22 cellular contexts compared by ENCODE assay signal in the genomic region with DNA sequence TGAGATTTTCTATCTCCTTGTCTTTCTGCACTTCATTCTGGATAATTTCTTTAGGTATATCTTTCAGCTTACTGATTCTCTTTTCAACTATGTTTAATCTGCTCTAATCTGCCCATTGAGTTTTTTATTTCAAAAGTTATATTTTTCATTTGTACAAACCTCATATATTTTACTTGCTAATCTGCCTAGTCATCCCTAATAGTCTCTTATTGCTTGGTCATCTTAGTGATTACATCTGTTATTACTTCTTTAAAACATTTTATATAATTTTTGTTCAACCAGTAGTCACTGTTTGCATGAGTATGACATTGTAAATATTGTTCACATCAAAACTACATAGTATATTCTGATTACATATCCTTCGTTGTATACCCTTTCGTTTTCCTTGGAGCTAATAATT. TPM values are rescaled to one million over a fixed set of nuclear protein-coding genes. Genes with fewer than 3 reads are reported as not detected.
DNase-seq lines count a peak whose midpoint lies in the region; ATAC-seq, FAIRE-seq and TF ChIP-seq lines count a peak whose summit lies in the region.
"Had no signal": no experiment of that assay in that cellular context is flagged by ENCODE, and none has a peak within 500 bp of the region (broad histone marks: within the 10 kb centered on the region; RNA-seq: fewer than 3 reads in every experiment).

No MANE protein-coding gene starts in this region.

- H3K4me1 Mint-ChIP-seq in astrocyte (ENCODE audit: low read depth, unreplicated experiment), result no peaks in the 10 kb centered on the region
- H3K4me1 Mint-ChIP-seq: GM23338, H9 had no signal

- TF ChIP-seq POLR2A in A549 (IDR thresholded peaks at IDR 0.05; ENCODE audit: low read length) (no peak), GM12891 (IDR thresholded peaks at IDR 0.05; ENCODE audit: low read depth, low read length) (no peak), HepG2 (IDR thresholded peaks at IDR 0.05; ENCODE audit: insufficient read depth in 1 of 2, low read depth in 2 of 2, low read length in 2 of 2) (no peak)

- H3K36me3 ChIP-seq in astrocyte (ENCODE audit: insufficient read depth, low read length) (no peaks in the 10 kb centered on the region), kidney (ENCODE audit: control insufficient read depth in 1 of 2, insufficient read depth in 2 of 2, low read length in 2 of 2) (no peaks in the 10 kb centered on the region), HepG2 (replicated peaks in 1 of 2; ENCODE audit: control insufficient read depth in 1 of 2, insufficient read depth in 2 of 2, low read length in 2 of 2) (no peaks in the 10 kb centered on the region)

- ATAC-seq in A549 (no peak), HG03196 (IDR thresholded peaks at IDR 0.05; ENCODE audit: unreplicated experiment) (no peak), HepG2 (no peak)
- ATAC-seq: GM12878, GM23338, HCT116 had no signal

- BruUV-seq in HepG2 (replicated peaks; lab: Mats Ljungman, UMichigan), result no TSS peak

- H3K36me3 Mint-ChIP-seq in astrocyte (ENCODE audit: low read depth, unreplicated experiment), result no peaks in the 10 kb centered on the region

- H3K27ac ChIP-seq in A549 (no peak overlapping the region), astrocyte (ENCODE audit: low read depth, low read length) (no peak overlapping the region), kidney (ENCODE audit: low read depth in 2 of 2, low read length in 2 of 2) (no peak overlapping the region), HepG2 (ENCODE audit: extremely low read length, insufficient read depth, low read length) (no peak overlapping the region)

- H3K27me3 ChIP-seq in astrocyte (ENCODE audit: insufficient read depth, low read length) (no peaks in the 10 kb centered on the region), HepG2 (ENCODE audit: control insufficient read depth in 1 of 2, insufficient read depth in 2 of 2, low read length in 2 of 2) (no peaks in the 10 kb centered on the region)

- DNase-seq in A549 (ENCODE audit: low read depth in 1 of 2, low spot score in 1 of 2) (no peak), GM12891 (ENCODE audit: insufficient read length, low spot score) (no peak), astrocyte (ENCODE audit: low read depth) (no peak), kidney (no peak), NCI-H2081 treated with DMSO at 0.1 percent for 48 hours (lab: John Stamatoyannopoulos, UW) (no peak), SKM-1 (lab: John Stamatoyannopoulos, UW; ENCODE audit: unreplicated experiment) (no peak), HepG2 (ENCODE audit: low spot score) (no peak)
- DNase-seq: ACHN; AML-193; C1 segment of cervical spinal cord; Calu3; CD4-positive, alpha-beta memory T cell; COR-L47; DMS53; DMS79 treated with DMSO at 0.1 percent for 48 hours; GDM1; H9 had no signal

- H3K9me3 Mint-ChIP-seq in astrocyte (ENCODE audit: unreplicated experiment), result no peaks in the 10 kb centered on the region

- H3K4me3 ChIP-seq in A549 (no peak overlapping the region), astrocyte (ENCODE audit: insufficient read depth, low read depth, low read length) (no peak overlapping the region), kidney (ENCODE audit: low read length in 2 of 2) (no peak overlapping the region), HepG2 (replicated peaks in 1 of 3; ENCODE audit: insufficient read depth in 1 of 3, low read depth in 2 of 3, low read length in 3 of 3) (no peak overlapping the region)
- H3K4me3 ChIP-seq: GM12878, GM23338 had no signal

- H3K9ac ChIP-seq in astrocyte (ENCODE audit: low read length) (no peak overlapping the region), kidney (ENCODE audit: low read length in 2 of 2) (no peak overlapping the region), HepG2 (ENCODE audit: insufficient read depth, low read depth, low read length) (no peak overlapping the region)

- POLR2A ChIA-PET in A549 (lab: Yijun Ruan, JAX), result no interaction called here
- POLR2A ChIA-PET in HepG2 (lab: Yijun Ruan, JAX), result no interaction called here

- peak; percentile 83 for FAIRE-seq in A549 (lab: Jason Lieb, UNC)
- peak; percentile 41 for FAIRE-seq in GM12891 (lab: Jason Lieb, UNC)
- peak; percentile 87 for FAIRE-seq in astrocyte (lab: Jason Lieb, UNC)
- peak; percentile 47 for FAIRE-seq in kidney (lab: Jason Lieb, UNC)
- no peak for FAIRE-seq in HepG2 (lab: Jason Lieb, UNC)
- FAIRE-seq: GM12878, GM18507 had no signal

- H3K9me3 ChIP-seq in A549 (peaks cover 7% of the 10 kb centered on the region; the same call in 2 of the 3 replicates), astrocyte (ENCODE audit: insufficient read depth, low read depth, low read length) (no peaks in the 10 kb centered on the region), kidney (ENCODE audit: control insufficient read depth in 1 of 2, low read length in 2 of 2) (no peaks in the 10 kb centered on the region), HepG2 (ENCODE audit: low read length) (no peaks in the 10 kb centered on the region)

- H3K27ac Mint-ChIP-seq in astrocyte (ENCODE audit: unreplicated experiment), result no peak overlapping the region
- H3K27ac Mint-ChIP-seq: GM23338, H9 had no signal

- no peak overlapping the region for H3K4me3 Mint-ChIP-seq in astrocyte (ENCODE audit: unreplicated experiment)
- H3K4me3 Mint-ChIP-seq: GM23338, H9 had no signal

- TF ChIP-seq EP300 in A549 (IDR thresholded peaks at IDR 0.05) (no peak), HepG2 (IDR thresholded peaks at IDR 0.05; ENCODE audit: low read depth in 2 of 2, low read length in 2 of 2) (no peak), HepG2 (CRISPR knock-in tag; IDR thresholded peaks at IDR 0.05; ENCODE audit: borderline replicate concordance) (no peak)

- no peaks in the 10 kb centered on the region for H3K27me3 Mint-ChIP-seq in astrocyte (ENCODE audit: low read depth, unreplicated experiment)
- H3K27me3 Mint-ChIP-seq: CD4-positive, alpha-beta memory T cell had no signal

- CTCF ChIA-PET in A549 (lab: Yijun Ruan, JAX) (no interaction called here), HepG2 (lab: Yijun Ruan, JAX; ENCODE audit: low intra/inter-chr PET ratio, low total read pairs) (no interaction called here)

- in situ Hi-C loops in HepG2 (cut with HindIII; ENCODE audit: extremely low pct_ligation_motif_present, low pct_unique_long_range_greater_than_20kb), result no loop called here

- 96% methylated on average over 2 of the region's 2 CpGs for WGBS in A549 (ENCODE audit: missing lambda C conversion rate)
- 100% methylated on average over 2 of the region's 2 CpGs for WGBS in HepG2 (ENCODE audit: low lambda C conversion rate)

- H3K4me1 ChIP-seq in A549, result no peaks in the 10 kb centered on the region
- H3K4me1 ChIP-seq in astrocyte (ENCODE audit: insufficient read depth, low read length), result no peaks in the 10 kb centered on the region
- H3K4me1 ChIP-seq in kidney (ENCODE audit: control insufficient read depth in 1 of 2, insufficient read depth in 1 of 2, low read depth in 1 of 2, low read length in 2 of 2), result no peaks in the 10 kb centered on the region
- H3K4me1 ChIP-seq in HepG2 (ENCODE audit: insufficient read depth, low read length), result no peaks in the 10 kb centered on the region

- H2AFZ ChIP-seq in astrocyte (ENCODE audit: low read depth, low read length), result no peak overlapping the region
- H2AFZ ChIP-seq in HepG2 (ENCODE audit: low read length), result no peak overlapping the region
- H2AFZ ChIP-seq: GM23338 had no signal

- no peak for TF ChIP-seq RAD21 in A549 (conservative IDR thresholded peaks at IDR 0.05 in 1 of 2, IDR thresholded peaks at IDR 0.05 in 1 of 2)
- no peak for TF ChIP-seq RAD21 in HepG2 (CRISPR knock-in tag; IDR thresholded peaks at IDR 0.05)

- no peaks in the 10 kb centered on the region for H4K20me1 ChIP-seq in astrocyte (ENCODE audit: insufficient read depth, low read length)
- no peaks in the 10 kb centered on the region for H4K20me1 ChIP-seq in HepG2 (ENCODE audit: insufficient read depth, low read length)

- H3K79me2 ChIP-seq in astrocyte (ENCODE audit: insufficient read depth, low read length), result no peaks in the 10 kb centered on the region
- no peaks in the 10 kb centered on the region for H3K79me2 ChIP-seq in HepG2 (ENCODE audit: insufficient read depth, low read length)

- TF ChIP-seq CTCF in A549 (IDR thresholded peaks at IDR 0.05) (no peak), astrocyte (IDR thresholded peaks at IDR 0.05; ENCODE audit: insufficient read depth, low read depth, low read length) (no peak), kidney (IDR thresholded peaks at IDR 0.05; ENCODE audit: borderline replicate concordance, extremely low read depth, insufficient read depth) (no peak), HepG2 (CRISPR knock-in tag; IDR thresholded peaks at IDR 0.05) (no peak)

- no peak overlapping the region for H3K4me2 ChIP-seq in A549
- H3K4me2 ChIP-seq in astrocyte (ENCODE audit: low read length), result no peak overlapping the region
- no peak overlapping the region for H3K4me2 ChIP-seq in HepG2 (ENCODE audit: low read depth, low read length)
- H3K4me2 ChIP-seq: GM23338 had no signal

- intact Hi-C loops in kidney (cut with DNase I) (no loop called here), HepG2 (cut with micrococcal nuclease; ENCODE audit: unreplicated experiment) (no loop called here)

RNA-seq across cellular contexts. Expression of gene KANTR, which starts 32.4 kb away (rescaled TPM):
- polyA plus RNA-seq in A549 (2011; rRNA removed) (5.3 and 5.7 TPM in 2 replicates), A549 (2017; fragmentation: RNase III; extraction: RNeasy Plus Mini Kit Qiagen cat#74134 plus additional on column Dnase treatment) (2.4 to 3.3 TPM (median 2.6 TPM) in 3 replicates), kidney (ENCODE audit: insufficient read depth, low read depth, low replicate concordance) (3.7 TPM), HepG2 (2011; rRNA removed) (7.1 and 9.0 TPM in 2 replicates)
- 1.3 and 1.7 TPM in 2 replicates for polyA plus RNA-seq in A549 (2012; cell fraction: cytosol; rRNA removed)
- polyA plus RNA-seq in A549 (2012; cell fraction: nucleus; rRNA removed), result 4.1 and 5.7 TPM in 2 replicates
- 20.1 and 23.2 TPM in 2 replicates for polyA minus RNA-seq in A549 (2011; rRNA and poly(A)+ RNA removed)
- polyA plus RNA-seq in GM12891 (2012; ENCODE audit: low read depth, missing spikeins), result 2.4 TPM
- total RNA-seq in astrocyte (5.9 and 6.8 TPM in 2 replicates), kidney (11.5 TPM), HepG2 (2016; rRNA removed; fragmentation: Illumina TruSeq; extraction: Trizol) (3.5 and 4.4 TPM in 2 replicates)
- 1.1 and 1.2 TPM in 2 replicates for total RNA-seq in HepG2 (2016; cell fraction: cytosol; rRNA removed; fragmentation: Illumina TruSeq; extraction: Trizol; ENCODE audit: low read depth)
- 3.7 and 3.9 TPM in 2 replicates for total RNA-seq in HepG2 (2016; cell fraction: insoluble cytoplasmic fraction; rRNA removed; fragmentation: Illumina TruSeq; extraction: Trizol)
- 2.1 and 2.9 TPM in 2 replicates for total RNA-seq in HepG2 (2016; cell fraction: membrane; rRNA removed; fragmentation: Illumina TruSeq; extraction: Trizol)
- 12.0 and 14.8 TPM in 2 replicates for total RNA-seq in HepG2 (2016; cell fraction: nucleus; rRNA removed; fragmentation: Illumina TruSeq; extraction: Trizol)
- polyA plus RNA-seq in HepG2 (2011; cell fraction: cytosol; rRNA removed), result 1.7 and 2.0 TPM in 2 replicates
- 16.4 and 17.3 TPM in 2 replicates for polyA plus RNA-seq in HepG2 (2011; cell fraction: nucleus; rRNA removed)
- 4.1 and 4.2 TPM in 2 replicates for polyA plus RNA-seq in HepG2 (2012)
- polyA plus RNA-seq in HepG2 (2016; cell fraction: cytosol; fragmentation: Illumina TruSeq; extraction: Trizol; ENCODE audit: low read depth), result 0.36 TPM in 2 replicates
- polyA plus RNA-seq in HepG2 (2016; cell fraction: insoluble cytoplasmic fraction; fragmentation: Illumina TruSeq; extraction: Trizol; ENCODE audit: low read depth), result 2.2 and 2.4 TPM in 2 replicates
- 0.77 and 1.0 TPM in 2 replicates for polyA plus RNA-seq in HepG2 (2016; cell fraction: membrane; fragmentation: Illumina TruSeq; extraction: Trizol; ENCODE audit: low read depth)
- 19.9 and 23.7 TPM in 2 replicates for polyA plus RNA-seq in HepG2 (2016; cell fraction: nucleus; fragmentation: Illumina TruSeq; extraction: Trizol; ENCODE audit: insufficient read depth, low read depth)
- polyA minus RNA-seq in HepG2 (2011; rRNA and poly(A)+ RNA removed; ENCODE audit: low replicate concordance), result 51.5 and 84.3 TPM in 2 replicates
- 7.2 and 7.3 TPM in 2 replicates for polyA minus RNA-seq in HepG2 (2011; cell fraction: cytosol; rRNA and poly(A)+ RNA removed)
- 40.8 TPM in 2 replicates for polyA minus RNA-seq in HepG2 (2011; cell fraction: nucleus; rRNA and poly(A)+ RNA removed)

RNA-seq across cellular contexts. Expression of gene TSPYL2, which starts 44.2 kb away (rescaled TPM):
- polyA plus RNA-seq in A549 (2011; rRNA removed), result 25.2 and 27.2 TPM in 2 replicates
- 9.9 and 10.7 TPM in 2 replicates for polyA plus RNA-seq in A549 (2012; cell fraction: cytosol; rRNA removed)
- polyA plus RNA-seq in A549 (2012; cell fraction: nucleus; rRNA removed), result 36.8 and 47.3 TPM in 2 replicates
- 19.9 to 30.0 TPM (median 24.9 TPM) in 3 replicates for polyA plus RNA-seq in A549 (2017; fragmentation: RNase III; extraction: RNeasy Plus Mini Kit Qiagen cat#74134 plus additional on column Dnase treatment)
- polyA minus RNA-seq in A549 (2011; rRNA and poly(A)+ RNA removed), result 6.4 and 7.3 TPM in 2 replicates
- polyA plus RNA-seq in GM12891 (2012; ENCODE audit: low read depth, missing spikeins), result 38.1 TPM
- 30.7 and 31.5 TPM in 2 replicates for total RNA-seq in astrocyte
- 36.6 TPM for total RNA-seq in kidney
- polyA plus RNA-seq in kidney (ENCODE audit: insufficient read depth, low read depth, low replicate concordance), result 8.0 TPM
- total RNA-seq in HepG2 (2016; rRNA removed; fragmentation: Illumina TruSeq; extraction: Trizol), result 6.5 and 10.1 TPM in 2 replicates
- total RNA-seq in HepG2 (2016; cell fraction: cytosol; rRNA removed; fragmentation: Illumina TruSeq; extraction: Trizol; ENCODE audit: low read depth), result 0.30 and 1.1 TPM in 2 replicates
- 5.9 and 12.2 TPM in 2 replicates for total RNA-seq in HepG2 (2016; cell fraction: insoluble cytoplasmic fraction; rRNA removed; fragmentation: Illumina TruSeq; extraction: Trizol)
- 1.2 and 1.4 TPM in 2 replicates for total RNA-seq in HepG2 (2016; cell fraction: membrane; rRNA removed; fragmentation: Illumina TruSeq; extraction: Trizol)
- 8.1 and 11.4 TPM in 2 replicates for total RNA-seq in HepG2 (2016; cell fraction: nucleus; rRNA removed; fragmentation: Illumina TruSeq; extraction: Trizol)
- 13.8 and 15.5 TPM in 2 replicates for polyA plus RNA-seq in HepG2 (2011; rRNA removed)
- polyA plus RNA-seq in HepG2 (2011; cell fraction: cytosol; rRNA removed), result 4.6 and 5.5 TPM in 2 replicates
- polyA plus RNA-seq in HepG2 (2011; cell fraction: nucleus; rRNA removed), result 46.8 and 58.1 TPM in 2 replicates
- polyA plus RNA-seq in HepG2 (2012), result 15.4 and 16.4 TPM in 2 replicates
- polyA plus RNA-seq in HepG2 (2016; cell fraction: cytosol; fragmentation: Illumina TruSeq; extraction: Trizol; ENCODE audit: low read depth), result 0.92 and 1.1 TPM in 2 replicates
- 8.2 and 8.8 TPM in 2 replicates for polyA plus RNA-seq in HepG2 (2016; cell fraction: insoluble cytoplasmic fraction; fragmentation: Illumina TruSeq; extraction: Trizol; ENCODE audit: low read depth)
- polyA plus RNA-seq in HepG2 (2016; cell fraction: membrane; fragmentation: Illumina TruSeq; extraction: Trizol; ENCODE audit: low read depth), result 1.5 and 1.7 TPM in 2 replicates
- 39.7 and 44.6 TPM in 2 replicates for polyA plus RNA-seq in HepG2 (2016; cell fraction: nucleus; fragmentation: Illumina TruSeq; extraction: Trizol; ENCODE audit: insufficient read depth, low read depth)
- polyA minus RNA-seq in HepG2 (2011; rRNA and poly(A)+ RNA removed; ENCODE audit: low replicate concordance), result 2.5 and 8.4 TPM in 2 replicates
- 4.8 and 5.0 TPM in 2 replicates for polyA minus RNA-seq in HepG2 (2011; cell fraction: cytosol; rRNA and poly(A)+ RNA removed)
- polyA minus RNA-seq in HepG2 (2011; cell fraction: nucleus; rRNA and poly(A)+ RNA removed), result 8.6 and 10.9 TPM in 2 replicates
